ENCODE assay signal across 7 cellular contexts in the genomic region with DNA sequence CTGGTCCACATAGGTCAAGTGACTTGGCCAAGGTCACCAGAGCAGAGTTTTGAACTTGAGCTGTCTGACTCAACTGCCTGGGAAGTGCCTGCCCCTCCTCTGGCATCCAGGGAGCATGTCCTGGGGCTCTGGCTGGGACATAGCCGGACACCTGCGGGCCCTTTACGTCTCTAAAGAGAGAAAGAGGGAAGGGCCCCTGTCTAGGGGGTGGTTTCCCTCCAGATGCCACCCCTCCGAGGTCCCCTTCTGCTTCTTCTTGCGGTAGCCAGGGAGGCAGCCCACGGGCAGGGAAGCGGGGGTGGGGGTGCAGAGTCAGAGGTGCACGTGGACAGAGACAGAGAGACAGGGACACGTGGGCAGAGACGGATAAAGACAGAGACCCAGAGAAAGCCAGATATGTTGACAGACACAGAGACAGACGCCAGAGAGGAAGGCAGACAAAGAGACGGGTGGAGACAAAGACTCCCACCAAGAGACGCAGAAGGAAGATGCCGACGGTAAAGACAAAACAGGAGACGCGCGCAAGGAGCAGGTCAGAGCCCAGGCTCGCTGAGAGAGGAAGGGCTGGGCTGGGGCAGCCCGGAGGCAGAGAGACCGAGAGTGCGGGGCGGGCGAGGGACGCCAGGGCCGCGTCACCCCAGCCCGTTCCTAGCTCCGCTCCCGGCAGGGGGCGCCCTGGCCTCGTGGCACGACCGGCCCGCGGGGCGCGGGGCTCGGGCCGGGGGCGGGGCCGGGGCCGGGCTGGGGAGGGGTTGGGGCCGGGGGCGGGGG. TPM values are rescaled to one million over a fixed set of nuclear protein-coding genes. Genes with fewer than 3 reads are reported as not detected.
DNase-seq lines count a peak whose midpoint lies in the region; ATAC-seq and TF ChIP-seq lines count a peak whose summit lies in the region.

No MANE protein-coding gene starts in this region.

- no peaks in the 10 kb centered on the region for H3K36me3 ChIP-seq in naive thymus-derived CD4-positive, alpha-beta T cell (ENCODE audit: control insufficient read depth in 2 of 3, insufficient read depth in 3 of 3, low read length in 3 of 3)

- peak overlapping the region; percentile 29 for H3K4me3 Mint-ChIP-seq in activated CD8-positive, alpha-beta memory T cell treated with anti-CD3 and anti-CD28 coated beads, Interleukin-2, amount 10 ng/mL, durations not matched to agents 7 days and 5 days
- peak overlapping the region; percentile 68 to 95 (median 80) for H3K4me3 Mint-ChIP-seq in naive thymus-derived CD4-positive, alpha-beta T cell
- H3K4me3 Mint-ChIP-seq in stimulated activated naive B cell treated with anti-CD40 and anti-IgM and Interleukin-4, amounts not matched to agents 10 μg/mL and 1 μg/mL and 100 μg/mL, for 72 hours = peak overlapping the region; percentile 74 to 81

- intact Hi-C loops in naive thymus-derived CD4-positive, alpha-beta T cell (cut with micrococcal nuclease) = loop anchor here (1.0 to 2.0 kb wide), 3 partner anchors 151 to 514 kb away; no protein-coding TSS in a partner anchor

- CTCF ChIA-PET in activated CD8-positive, alpha-beta memory T cell treated with anti-CD3 and anti-CD28 coated beads, Interleukin-2, amount 10 ng/mL, durations not matched to agents 7 days and 5 days (lab: Charles Lee) = interaction anchor here (1.0 to 1.9 kb wide), 7 partner anchors 9 to 150 kb away, joined by 3 to 7 read pairs (median 6); no protein-coding TSS in a partner anchor
- CTCF ChIA-PET in naive thymus-derived CD4-positive, alpha-beta T cell (lab: Charles Lee) = no interaction called here

- no peak for TF ChIP-seq POLR2A in erythroblast (IDR thresholded peaks at IDR 0.05; ENCODE audit: low read length)

- H3K4me1 Mint-ChIP-seq in activated CD8-positive, alpha-beta memory T cell treated with anti-CD3 and anti-CD28 coated beads, Interleukin-2, amount 10 ng/mL, durations not matched to agents 7 days and 5 days = peaks cover 5% of the 10 kb centered on the region
- peaks cover 4 to 18% (median 7%) of the 10 kb centered on the region in 7 donors for H3K4me1 Mint-ChIP-seq in naive thymus-derived CD4-positive, alpha-beta T cell
- H3K4me1 Mint-ChIP-seq in stimulated activated naive B cell treated with anti-CD40 and anti-IgM and Interleukin-4, amounts not matched to agents 10 μg/mL and 1 μg/mL and 100 μg/mL, for 72 hours = peaks cover 11 to 20% of the 10 kb centered on the region in 2 donors

- peaks cover 0 to 5% of the 10 kb centered on the region in 2 donors for H3K4me1 ChIP-seq in naive thymus-derived CD4-positive, alpha-beta T cell (ENCODE audit: control insufficient read depth in 2 of 2, insufficient read depth in 2 of 2, low read length in 2 of 2)

- no peak overlapping the region for H3K27ac Mint-ChIP-seq in activated CD8-positive, alpha-beta memory T cell treated with anti-CD3 and anti-CD28 coated beads, Interleukin-2, amount 10 ng/mL, durations not matched to agents 7 days and 5 days
- peak overlapping the region in 1 of 9 donors; percentile 25 for H3K27ac Mint-ChIP-seq in naive thymus-derived CD4-positive, alpha-beta T cell
- peak overlapping the region; percentile 31 for H3K27ac Mint-ChIP-seq in stimulated activated naive B cell treated with anti-CD40 and anti-IgM and Interleukin-4, amounts not matched to agents 10 μg/mL and 1 μg/mL and 100 μg/mL, for 72 hours

- no peak overlapping the region for H3K27ac ChIP-seq in naive thymus-derived CD4-positive, alpha-beta T cell (ENCODE audit: low read depth, low read length)

- H3K27me3 Mint-ChIP-seq in activated CD8-positive, alpha-beta memory T cell treated with anti-CD3 and anti-CD28 coated beads, Interleukin-2, amount 10 ng/mL, durations not matched to agents 7 days and 5 days = peaks cover 56% of the 10 kb centered on the region
- H3K27me3 Mint-ChIP-seq in naive thymus-derived CD4-positive, alpha-beta T cell = peaks cover 55 to 64% (median 60%) of the 10 kb centered on the region in 5 donors
- peaks cover 41 to 57% of the 10 kb centered on the region in 2 donors for H3K27me3 Mint-ChIP-seq in stimulated activated naive B cell treated with anti-CD40 and anti-IgM and Interleukin-4, amounts not matched to agents 10 μg/mL and 1 μg/mL and 100 μg/mL, for 72 hours

- ATAC-seq in activated CD8-positive, alpha-beta memory T cell treated with anti-CD3 and anti-CD28 coated beads, Interleukin-2, amount 10 ng/mL, durations not matched to agents 7 days and 5 days = peak; percentile 92
- peak; percentile 90 for ATAC-seq in naive thymus-derived CD4-positive, alpha-beta T cell
- peak; percentile 94 to 98 for ATAC-seq in stimulated activated naive B cell treated with anti-CD40 and anti-IgM and Interleukin-4, amounts not matched to agents 10 μg/mL and 1 μg/mL and 100 μg/mL, for 72 hours (replicated peaks)

- H3K4me3 ChIP-seq in naive thymus-derived CD4-positive, alpha-beta T cell (ENCODE audit: low read length) = no peak overlapping the region

- H3K9me3 ChIP-seq in naive thymus-derived CD4-positive, alpha-beta T cell (ENCODE audit: control insufficient read depth in 2 of 3, low read length in 3 of 3) = no peaks in the 10 kb centered on the region

- in situ Hi-C loops in GM13976 (cut with MboI; ENCODE audit: low sequenced_read_pairs, unreplicated experiment) = no loop called here

- H3K36me3 Mint-ChIP-seq in activated CD8-positive, alpha-beta memory T cell treated with anti-CD3 and anti-CD28 coated beads, Interleukin-2, amount 10 ng/mL, durations not matched to agents 7 days and 5 days = no peaks in the 10 kb centered on the region
- H3K36me3 Mint-ChIP-seq in naive thymus-derived CD4-positive, alpha-beta T cell = peaks cover 0 to 9% (median 4%) of the 10 kb centered on the region in 5 donors
- H3K36me3 Mint-ChIP-seq in stimulated activated naive B cell treated with anti-CD40 and anti-IgM and Interleukin-4, amounts not matched to agents 10 μg/mL and 1 μg/mL and 100 μg/mL, for 72 hours = no peaks in the 10 kb centered on the region

- peak; percentile 84 for TF ChIP-seq CTCF in GM13976 (IDR thresholded peaks at IDR 0.05; ENCODE audit: borderline replicate concordance, control extremely low read depth, extremely low read depth, insufficient read depth, missing control alignments)

- H3K9me3 Mint-ChIP-seq in activated CD8-positive, alpha-beta memory T cell treated with anti-CD3 and anti-CD28 coated beads, Interleukin-2, amount 10 ng/mL, durations not matched to agents 7 days and 5 days (ENCODE audit: low read depth) = no peaks in the 10 kb centered on the region
- peaks cover 0 to 1% (median 0%) of the 10 kb centered on the region in 11 donors for H3K9me3 Mint-ChIP-seq in naive thymus-derived CD4-positive, alpha-beta T cell
- H3K9me3 Mint-ChIP-seq in stimulated activated naive B cell treated with anti-CD40 and anti-IgM and Interleukin-4, amounts not matched to agents 10 μg/mL and 1 μg/mL and 100 μg/mL, for 72 hours = no peaks in the 10 kb centered on the region

- H3K27me3 ChIP-seq in naive thymus-derived CD4-positive, alpha-beta T cell (ENCODE audit: control insufficient read depth in 2 of 2, insufficient read depth in 2 of 2, low read length in 2 of 2) = peaks cover 0 to 5% of the 10 kb centered on the region in 2 donors

- POLR2A ChIA-PET in naive thymus-derived CD4-positive, alpha-beta T cell (lab: Charles Lee) = no interaction called here

- DNase-seq in GM13976 (ENCODE audit: low spot score) = peak; percentile 91
- peak; percentile 89 for DNase-seq in NCI-H2227 (lab: John Stamatoyannopoulos, UW; ENCODE audit: unreplicated experiment)
- peak; percentile 56 for DNase-seq in activated CD8-positive, alpha-beta memory T cell treated with anti-CD3 and anti-CD28 coated beads, Interleukin-2, amount 10 ng/mL, durations not matched to agents 7 days and 5 days
- DNase-seq in erythroblast (lab: John Stamatoyannopoulos, UW) = peak; percentile 67 to 82
- DNase-seq in naive thymus-derived CD4-positive, alpha-beta T cell = peak; percentile 20 to 83 (median 48)
- peak; percentile 51 for DNase-seq in stimulated activated naive B cell treated with anti-CD40 and anti-IgM and Interleukin-4, amounts not matched to agents 10 μg/mL and 1 μg/mL and 100 μg/mL, for 72 hours
- no peak for DNase-seq in NCI-H446 treated with DMSO at 0.1 percent for 48 hours (lab: John Stamatoyannopoulos, UW)

RNA-seq across cellular contexts. Expression of gene ALPL, which starts 0.5 kb away (rescaled TPM):
- not detected for total RNA-seq in activated CD8-positive, alpha-beta memory T cell treated with anti-CD3 and anti-CD28 coated beads, Interleukin-2, amount 10 ng/mL, durations not matched to agents 7 days and 5 days
- total RNA-seq in naive thymus-derived CD4-positive, alpha-beta T cell = not detected
- polyA plus RNA-seq in naive thymus-derived CD4-positive, alpha-beta T cell = not detected

Comparison
In these comparisons a context has a peak if more than half of its experiments do, and no peak if none do; other contexts are left out.
1. H3K4me3 Mint-ChIP-seq: peak in every context shown above with its lines; median percentile 80 in naive thymus-derived CD4-positive, alpha-beta T cell; 78 in stimulated activated naive B cell treated with anti-CD40 and anti-IgM and Interleukin-4, amounts not matched to agents 10 μg/mL and 1 μg/mL and 100 μg/mL, for 72 hours; 29 in activated CD8-positive, alpha-beta memory T cell treated with anti-CD3 and anti-CD28 coated beads, Interleukin-2, amount 10 ng/mL, durations not matched to agents 7 days and 5 days.